Comparison of ENCODE assay signal across 8 cellular contexts in genomic region chr11:131064373-131064991, GRCh38.
A peak's percentile ranks its signal among the peaks of the same experiment; 100 is the strongest.
DNase-seq lines count a peak whose midpoint lies in the region; ATAC-seq and TF ChIP-seq lines count a peak whose summit lies in the region.

No MANE protein-coding gene starts in this region.

- 35 to 45% methylated on average over 12 of the region's 12 CpGs for WGBS in testis, 2 donors

- no peaks in the 10 kb centered on the region for H3K9me3 ChIP-seq in testis

- H3K27me3 ChIP-seq in kidney epithelial cell (ENCODE audit: control insufficient read depth, insufficient read depth, low read length) (peaks cover 7% of the 10 kb centered on the region), testis (no peaks in the 10 kb centered on the region)

- TF ChIP-seq CTCF in GM13977 (IDR thresholded peaks at IDR 0.05; ENCODE audit: extremely low read depth, insufficient read depth, missing control alignments): peak; percentile 91
- peak; percentile 92 for TF ChIP-seq CTCF in MCF 10A (IDR thresholded peaks at IDR 0.05; ENCODE audit: unreplicated experiment)
- TF ChIP-seq CTCF in kidney epithelial cell (IDR thresholded peaks at IDR 0.05; ENCODE audit: insufficient read depth, low read length, poor library complexity, severe bottlenecking): peak; percentile 89
- peak; percentile 38 to 67 (median 43) for TF ChIP-seq CTCF in testis (IDR thresholded peaks at IDR 0.05)

- H3K4me3 Mint-ChIP-seq in MCF 10A (ENCODE audit: unreplicated experiment): no peak overlapping the region

- H3K36me3 Mint-ChIP-seq in MCF 10A (ENCODE audit: insufficient read depth, unreplicated experiment): no peaks in the 10 kb centered on the region

- in situ Hi-C loops in GM13977 (cut with MboI; ENCODE audit: low pct_unique_long_range_greater_than_20kb, low sequenced_read_pairs, unreplicated experiment): loop anchor here (25.0 kb wide), 2 partner anchors 448 to 623 kb away; no protein-coding TSS in a partner anchor

- intact Hi-C loops in MCF 10A (cut with micrococcal nuclease) (loop anchor here (2.0 to 5.0 kb wide), 3 partner anchors 343 to 1876 kb away; no protein-coding TSS in a partner anchor), testis (cut with DNase I; ENCODE audit: low total_unique reads) (no loop called here)

- DNase-seq in C1 segment of cervical spinal cord (lab: John Stamatoyannopoulos, UW) (peak in 10 of 14 donors; percentile 2 to 54 (median 22)), GM13977 (ENCODE audit: low spot score) (peak; percentile 71), NCI-H82 (lab: John Stamatoyannopoulos, UW) (peak; percentile 82), MCF 10A (ENCODE audit: unreplicated experiment) (peak; percentile 61), kidney epithelial cell (ENCODE audit: low read depth) (peak; percentile 16), testis (peak; percentile 70)
- no peak for DNase-seq in stimulated activated naive CD4-positive, alpha-beta T cell treated with Interleukin-2 at 50 U/mL for 16 hours (lab: John Stamatoyannopoulos, UW)

- peaks cover 13% of the 10 kb centered on the region for H3K27me3 Mint-ChIP-seq in MCF 10A (ENCODE audit: insufficient read depth, unreplicated experiment)

- no peak overlapping the region for H3K27ac Mint-ChIP-seq in MCF 10A (ENCODE audit: low read depth, unreplicated experiment)

- no peak overlapping the region for H3K4me3 ChIP-seq in kidney epithelial cell (ENCODE audit: low read depth, low read length)
- H3K4me3 ChIP-seq in testis: no peak overlapping the region

- H3K9me3 Mint-ChIP-seq in MCF 10A (ENCODE audit: unreplicated experiment): no peaks in the 10 kb centered on the region

- no peak for TF ChIP-seq POLR2A in testis (IDR thresholded peaks at IDR 0.05)

- BruUV-seq in MCF 10A (replicated peaks; lab: Mats Ljungman, UMichigan): no TSS peak

- H3K27ac ChIP-seq in testis: no peak overlapping the region

- CTCF ChIA-PET in MCF 10A (lab: Yijun Ruan, JAX): interaction anchor here (0.5 to 5.2 kb wide), 79 partner anchors 8 to 1994 kb away, joined by 3 to 101 read pairs (median 4); partner anchors contain the start of gene SNX19

- ATAC-seq in HG03039 (IDR thresholded peaks at IDR 0.05; ENCODE audit: unreplicated experiment): peak; percentile 54

- POLR2A ChIA-PET in MCF 10A (lab: Yijun Ruan, JAX): interaction anchor here (0.8 kb wide), 1 partner anchor 610 kb away, joined by 3 read pairs; no protein-coding TSS in a partner anchor

- no peaks in the 10 kb centered on the region for H3K4me1 ChIP-seq in testis

- peaks cover 10% of the 10 kb centered on the region for H3K4me1 Mint-ChIP-seq in MCF 10A (ENCODE audit: insufficient read depth, unreplicated experiment)

- H3K36me3 ChIP-seq in kidney epithelial cell (ENCODE audit: control insufficient read depth, insufficient read depth, low read length): no peaks in the 10 kb centered on the region
- H3K36me3 ChIP-seq in testis (ENCODE audit: low read depth, missing control alignments): no peaks in the 10 kb centered on the region
